ENCODE assay signal across 13 cellular contexts in the genomic region with DNA sequence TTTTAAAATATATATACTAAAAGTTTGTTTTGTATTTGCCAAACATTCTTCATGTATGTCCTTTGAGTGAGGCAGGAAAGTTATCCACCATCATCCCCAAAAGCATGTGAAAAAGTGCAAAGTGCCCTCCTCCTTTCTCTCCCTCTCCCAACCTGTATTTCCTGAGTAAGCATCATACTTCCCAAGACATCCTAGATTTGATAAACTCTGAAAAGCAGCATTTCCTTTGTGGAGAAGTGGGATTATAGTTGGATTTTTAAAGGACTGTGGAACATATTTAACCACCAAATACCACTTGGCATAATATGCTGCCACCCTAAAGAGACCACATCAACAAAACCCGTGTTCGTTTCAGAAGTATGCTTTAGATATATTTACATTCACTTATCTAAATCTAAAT. TPM values are rescaled to one million over a fixed set of nuclear protein-coding genes. Genes with fewer than 3 reads are reported as not detected.
A peak's percentile ranks its signal among the peaks of the same experiment; 100 is the strongest.
DNase-seq lines count a peak whose midpoint lies in the region; ATAC-seq, FAIRE-seq and TF ChIP-seq lines count a peak whose summit lies in the region.
"Had no signal": no experiment of that assay in that cellular context is flagged by ENCODE, and none has a peak within 500 bp of the region (broad histone marks: within the 10 kb centered on the region; RNA-seq: fewer than 3 reads in every experiment).

No MANE protein-coding gene starts in this region.

- no peak for ATAC-seq in activated naive CD8-positive, alpha-beta T cell treated with anti-CD3 and anti-CD28 coated beads, Interleukin-2, amount 50 U/mL, for 24 hours

- H3K27me3 Mint-ChIP-seq in activated naive CD8-positive, alpha-beta T cell treated with anti-CD3 and anti-CD28 coated beads, Interleukin-2, amount 50 U/mL, for 24 hours: peaks cover 6% of the 10 kb centered on the region

- no peak for TF ChIP-seq CTCF in bronchial epithelial cell (IDR thresholded peaks at IDR 0.05; ENCODE audit: insufficient read depth, low read length, severe bottlenecking)
- no peak for TF ChIP-seq CTCF in suprapubic skin (IDR thresholded peaks at IDR 0.05)

- no peak overlapping the region for H3K4me3 Mint-ChIP-seq in activated naive CD8-positive, alpha-beta T cell treated with anti-CD3 and anti-CD28 coated beads, Interleukin-2, amount 50 U/mL, for 24 hours

- H3K27ac ChIP-seq in HUES48 (ENCODE audit: low read depth, low read length) (no peak overlapping the region), mesodermal cell (ENCODE audit: low read depth, low read length, severe bottlenecking) (no peak overlapping the region), suprapubic skin (peak overlapping the region; percentile 86)

- H3K27me3 ChIP-seq in HUES48 (ENCODE audit: control insufficient read depth, insufficient read depth, low read length): no peaks in the 10 kb centered on the region
- no peaks in the 10 kb centered on the region for H3K27me3 ChIP-seq in bronchial epithelial cell (ENCODE audit: control insufficient read depth, insufficient read depth, low read length)
- H3K27me3 ChIP-seq in suprapubic skin: no peaks in the 10 kb centered on the region

- FAIRE-seq in bronchial epithelial cell (lab: Jason Lieb, UNC): no peak

- peaks cover 33% of the 10 kb centered on the region for H3K4me1 Mint-ChIP-seq in activated naive CD8-positive, alpha-beta T cell treated with anti-CD3 and anti-CD28 coated beads, Interleukin-2, amount 50 U/mL, for 24 hours

- H3K4me3 ChIP-seq in HUES48 (ENCODE audit: low read depth, low read length) (peak overlapping the region; percentile 54; the same call in 1 of the 2 replicates), bronchial epithelial cell (ENCODE audit: low read depth, low read length) (peak overlapping the region; percentile 58), mesodermal cell (ENCODE audit: extremely low read depth, insufficient read depth, low read length, poor library complexity, severe bottlenecking) (peak overlapping the region; percentile 43), suprapubic skin (peak overlapping the region; percentile 56)

- no peak for TF ChIP-seq POLR2A in suprapubic skin (IDR thresholded peaks at IDR 0.05)

- no CpG with 5 or more reads among the region's 2 CpGs for WGBS in mesodermal cell (ENCODE audit: insufficient coverage in 2 of 2), 2 experiments
- 25% methylated on average over 2 of the region's 2 CpGs for WGBS in suprapubic skin

- no peak overlapping the region for H3K27ac Mint-ChIP-seq in activated naive CD8-positive, alpha-beta T cell treated with anti-CD3 and anti-CD28 coated beads, Interleukin-2, amount 50 U/mL, for 24 hours
- H3K27ac Mint-ChIP-seq: activated T-helper 2 cell treated with anti-CD3 and anti-CD28 coated beads, Interferon-gamma antibody, Interleukin-2, Interleukin-4, amounts not matched to agents 10 μg/mL and 5 μg/mL and 100 μg/mL, durations not matched to agents 14 hours and 24 hours and 36 hours had no signal

- DNase-seq in bronchial epithelial cell (ENCODE audit: low read depth) (no peak), suprapubic skin (ENCODE audit: low spot score in 2 of 2) (no peak), RKO (ENCODE audit: low spot score) (no peak), AG08396 (ENCODE audit: low spot score) (no peak), ureter (ENCODE audit: low spot score) (no peak)
- no peak for DNase-seq in activated naive CD8-positive, alpha-beta T cell treated with anti-CD3 and anti-CD28 coated beads, Interleukin-2, amount 50 U/mL, for 24 hours
- DNase-seq: NCI-H510A treated with DMSO at 0.1 percent for 48 hours had no signal

- H3K9me3 Mint-ChIP-seq in activated naive CD8-positive, alpha-beta T cell treated with anti-CD3 and anti-CD28 coated beads, Interleukin-2, amount 50 U/mL, for 24 hours: no peaks in the 10 kb centered on the region
- H3K9me3 Mint-ChIP-seq: activated T-helper 2 cell treated with anti-CD3 and anti-CD28 coated beads, Interferon-gamma antibody, Interleukin-2, Interleukin-4, amounts not matched to agents 10 μg/mL and 5 μg/mL and 100 μg/mL, durations not matched to agents 14 hours and 24 hours and 36 hours had no signal

- H3K4me1 ChIP-seq in HUES48 (ENCODE audit: control insufficient read depth, insufficient read depth, low read length) (peaks cover 47% of the 10 kb centered on the region), mesodermal cell (ENCODE audit: control insufficient read depth, insufficient read depth, low read length, poor library complexity, severe bottlenecking) (no peaks in the 10 kb centered on the region), suprapubic skin (peaks cover 39% of the 10 kb centered on the region)

- H3K36me3 Mint-ChIP-seq in activated naive CD8-positive, alpha-beta T cell treated with anti-CD3 and anti-CD28 coated beads, Interleukin-2, amount 50 U/mL, for 24 hours (ENCODE audit: low read depth): peaks cover 29% of the 10 kb centered on the region

- no peak overlapping the region for H3K9ac ChIP-seq in HUES48 (ENCODE audit: low read depth, low read length)

- no peak for TF ChIP-seq EP300 in suprapubic skin (IDR thresholded peaks at IDR 0.05)

- H3K9me3 ChIP-seq in HUES48 (ENCODE audit: control insufficient read depth, insufficient read depth, low read length) (no peaks in the 10 kb centered on the region), mesodermal cell (ENCODE audit: control insufficient read depth, low read length) (no peaks in the 10 kb centered on the region), suprapubic skin (no peaks in the 10 kb centered on the region)

- H3K36me3 ChIP-seq in HUES48 (ENCODE audit: control insufficient read depth, insufficient read depth, low read length): peaks cover 33% of the 10 kb centered on the region
- peaks cover 10% of the 10 kb centered on the region for H3K36me3 ChIP-seq in bronchial epithelial cell (ENCODE audit: control insufficient read depth, insufficient read depth, low read length)
- H3K36me3 ChIP-seq in mesodermal cell (ENCODE audit: control insufficient read depth, insufficient read depth, low read length): peaks cover 27% of the 10 kb centered on the region
- H3K36me3 ChIP-seq in suprapubic skin: peaks cover 27% of the 10 kb centered on the region

RNA-seq across cellular contexts. Expression of a gene that starts 36.9 kb away (rescaled TPM):
- total RNA-seq in bronchial epithelial cell (45.8 and 118 TPM in 2 replicates), suprapubic skin (10 to 100 TPM; 69.9 to 92.8 (median 76.2) TPM), ureter (133 TPM)
- polyA plus RNA-seq in mesodermal cell (2013, experiment 1 of 2): 45.6 TPM
- polyA plus RNA-seq in mesodermal cell (2013, experiment 2 of 2): 36.8 TPM

RNA-seq across cellular contexts. Expression of a gene that starts 44.6 kb away (rescaled TPM):
- total RNA-seq in bronchial epithelial cell (0.26 TPM in 2 replicates), suprapubic skin (1 to 10 TPM in 1 of 4 donors, under 1 TPM in 1, not detected in 2; 0.36 to 1.7 TPM), ureter (not detected)
- not detected for polyA plus RNA-seq in mesodermal cell (2013, experiment 1 of 2)
- not detected for polyA plus RNA-seq in mesodermal cell (2013, experiment 2 of 2)
- total RNA-seq: activated T-helper 2 cell treated with anti-CD3 and anti-CD28 coated beads, Interferon-gamma antibody, Interleukin-2, Interleukin-4, amounts not matched to agents 10 μg/mL and 5 μg/mL and 100 μg/mL, durations not matched to agents 14 hours and 24 hours and 36 hours; G401; mononuclear cell; T-helper 2 cell treated with Interferon-gamma antibody and Interleukin-4, amounts not matched to agents 100 ng/mL and 5 ng/mL, for 36 hours had no signal

RNA-seq across cellular contexts. Expression of a gene that starts 50.1 kb away (rescaled TPM):
- total RNA-seq in bronchial epithelial cell: 0.79 and 4.4 TPM in 2 replicates
- not detected for polyA plus RNA-seq in mesodermal cell (2013, experiment 1 of 2)
- polyA plus RNA-seq in mesodermal cell (2013, experiment 2 of 2): not detected
- 1,000 to 10,000 TPM in 3 of 4 donors, 100 to 1,000 TPM in 1; 429 to 3,135 (median 2,230) TPM for total RNA-seq in suprapubic skin
- not detected for total RNA-seq in ureter
- total RNA-seq: activated T-helper 2 cell treated with anti-CD3 and anti-CD28 coated beads, Interferon-gamma antibody, Interleukin-2, Interleukin-4, amounts not matched to agents 10 μg/mL and 5 μg/mL and 100 μg/mL, durations not matched to agents 14 hours and 24 hours and 36 hours; G401; mononuclear cell; T-helper 2 cell treated with Interferon-gamma antibody and Interleukin-4, amounts not matched to agents 100 ng/mL and 5 ng/mL, for 36 hours had no signal

Comparison
In these comparisons a context has a peak if more than half of its experiments do, and no peak if none do; other contexts are left out.
1. RNA of a gene that starts 50.1 kb away (total RNA-seq): 429 to 3,135 TPM in suprapubic skin; 0.79 to 4.4 TPM in bronchial epithelial cell and not detected in ureter (single experiment); every median in the first group is over 10 times any median in the second.
2. Peak in every context shown above with its lines, with median percentiles within 50 percentile points of each other: H3K4me3 ChIP-seq.